In the genomic region with DNA sequence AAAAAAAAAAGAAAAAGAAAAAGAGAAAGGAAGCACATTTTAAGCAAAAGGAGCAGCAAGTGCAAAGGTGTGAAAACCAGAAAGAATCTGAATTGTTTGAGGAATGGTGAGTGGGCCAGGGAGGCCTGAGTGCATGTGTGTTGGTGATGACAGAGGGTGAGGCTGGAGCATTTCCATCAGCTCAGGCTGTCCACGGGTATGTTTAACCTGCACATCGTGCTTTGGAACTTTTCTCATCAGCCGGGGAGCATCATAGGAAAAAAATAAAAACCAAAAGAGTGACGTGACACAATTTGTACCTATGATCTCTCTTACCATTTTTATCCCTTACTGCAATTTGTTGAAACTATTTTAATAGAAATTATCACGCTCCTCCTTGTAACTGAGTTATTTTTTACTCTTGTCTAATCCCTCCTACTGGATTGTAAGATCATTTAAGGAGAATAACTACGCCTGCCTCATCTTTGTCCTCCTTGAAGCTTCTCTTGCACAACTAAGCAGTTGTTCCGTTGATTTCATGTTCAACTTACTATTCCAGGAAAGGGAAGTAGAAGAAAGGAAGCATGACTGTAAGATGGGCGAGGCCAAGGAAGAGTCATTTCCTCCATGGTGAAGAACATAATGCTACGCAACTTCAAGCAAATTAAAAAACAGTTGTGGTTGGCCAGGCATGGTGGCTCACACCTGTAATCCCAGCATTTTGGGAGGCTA, we compare ENCODE assay signal across 16 cellular contexts. TPM values are rescaled to one million over a fixed set of nuclear protein-coding genes. Genes with fewer than 3 reads are reported as not detected.
DNase-seq lines count a peak whose midpoint lies in the region; ATAC-seq and TF ChIP-seq lines count a peak whose summit lies in the region.
"Had no signal": no experiment of that assay in that cellular context is flagged by ENCODE, and none has a peak within 500 bp of the region (broad histone marks: within the 10 kb centered on the region; RNA-seq: fewer than 3 reads in every experiment).

No MANE protein-coding gene starts in this region.

- no peaks in the 10 kb centered on the region for H3K9me3 ChIP-seq in mucosa of descending colon
- H3K9me3 ChIP-seq: BE2C had no signal

- intact Hi-C loops in mucosa of descending colon (cut with DNase I, micrococcal nuclease) = no loop called here

- H3K4me1 Mint-ChIP-seq in activated T-cell treated with anti-CD3 and anti-CD28 coated beads, Interleukin-2, amount 50 U/mL, for 24 hours (ENCODE audit: low read depth) = peaks cover 7% of the 10 kb centered on the region
- H3K4me1 Mint-ChIP-seq: central memory CD8-positive, alpha-beta T cell had no signal

- H3K4me1 ChIP-seq in mucosa of descending colon (ENCODE audit: low read depth) = no peaks in the 10 kb centered on the region
- H3K4me1 ChIP-seq: BE2C had no signal

- H3K4me3 ChIP-seq in mucosa of descending colon = no peak overlapping the region

- no peaks in the 10 kb centered on the region for H3K9me3 Mint-ChIP-seq in activated T-cell treated with anti-CD3 and anti-CD28 coated beads, Interleukin-2, amount 50 U/mL, for 24 hours
- H3K9me3 Mint-ChIP-seq: activated naive CD4-positive, alpha-beta T cell treated with anti-CD3 and anti-CD28 coated beads, Interleukin-2, amount 10 ng/mL, durations not matched to agents 7 days and 5 days; central memory CD8-positive, alpha-beta T cell had no signal

- H3K27ac Mint-ChIP-seq in activated T-cell treated with anti-CD3 and anti-CD28 coated beads, Interleukin-2, amount 50 U/mL, for 24 hours = no peak overlapping the region
- H3K27ac Mint-ChIP-seq: activated CD8-positive, alpha-beta memory T cell treated with anti-CD3 and anti-CD28 coated beads, Interleukin-2, amount 10 ng/mL, durations not matched to agents 7 days and 5 days; activated naive CD4-positive, alpha-beta T cell treated with anti-CD3 and anti-CD28 coated beads, Interleukin-2, amount 10 ng/mL, durations not matched to agents 7 days and 5 days had no signal

- H3K4me3 Mint-ChIP-seq in activated T-cell treated with anti-CD3 and anti-CD28 coated beads, Interleukin-2, amount 50 U/mL, for 24 hours = no peak overlapping the region
- H3K4me3 Mint-ChIP-seq: activated CD8-positive, alpha-beta memory T cell treated with anti-CD3 and anti-CD28 coated beads, Interleukin-2, amount 10 ng/mL, durations not matched to agents 7 days and 5 days; activated naive CD4-positive, alpha-beta T cell treated with anti-CD3 and anti-CD28 coated beads, Interleukin-2, amount 10 ng/mL, durations not matched to agents 7 days and 5 days; central memory CD8-positive, alpha-beta T cell had no signal

- no peak for TF ChIP-seq CTCF in mucosa of descending colon (IDR thresholded peaks at IDR 0.05)

- H3K36me3 Mint-ChIP-seq in activated T-cell treated with anti-CD3 and anti-CD28 coated beads, Interleukin-2, amount 50 U/mL, for 24 hours (ENCODE audit: low read depth) = no peaks in the 10 kb centered on the region
- H3K36me3 Mint-ChIP-seq: activated naive CD4-positive, alpha-beta T cell treated with anti-CD3 and anti-CD28 coated beads, Interleukin-2, amount 10 ng/mL, durations not matched to agents 7 days and 5 days had no signal

- ATAC-seq in esophagus mucosa (peak; percentile 88), mucosa of descending colon (peak; percentile 57), HG03108 (IDR thresholded peaks at IDR 0.05; ENCODE audit: unreplicated experiment) (no peak)
- ATAC-seq: activated CD8-positive, alpha-beta memory T cell treated with anti-CD3 and anti-CD28 coated beads, Interleukin-2, amount 10 ng/mL, durations not matched to agents 7 days and 5 days; Panc1 had no signal

- no peaks in the 10 kb centered on the region for H3K27me3 Mint-ChIP-seq in activated T-cell treated with anti-CD3 and anti-CD28 coated beads, Interleukin-2, amount 50 U/mL, for 24 hours

- no peaks in the 10 kb centered on the region for H3K36me3 ChIP-seq in mucosa of descending colon (ENCODE audit: low read depth)
- H3K36me3 ChIP-seq: BE2C had no signal

- DNase-seq in GDM1 (lab: John Stamatoyannopoulos, UW) = peak; percentile 9
- peak; percentile 37 for DNase-seq in OCI-M1 (lab: John Stamatoyannopoulos, UW)
- DNase-seq in mucosa of descending colon = no peak
- no peak for DNase-seq in middle frontal gyrus (ENCODE audit: extremely low spot score, low spot score)
- no peak for DNase-seq in occipital lobe (lab: John Stamatoyannopoulos, UW)
- no peak for DNase-seq in activated T-cell treated with anti-CD3 and anti-CD28 coated beads, Interleukin-2, amount 50 U/mL, for 24 hours
- DNase-seq: activated CD8-positive, alpha-beta memory T cell treated with anti-CD3 and anti-CD28 coated beads, Interleukin-2, amount 10 ng/mL, durations not matched to agents 7 days and 5 days; activated naive CD4-positive, alpha-beta T cell treated with anti-CD3 and anti-CD28 coated beads, Interleukin-2, amount 10 ng/mL, durations not matched to agents 7 days and 5 days; BE2C; mesendoderm; NCI-H2227 treated with DMSO at 0.1 percent for 48 hours; stimulated activated CD4-positive, alpha-beta T cell treated with anti-CD3 and anti-CD28 coated beads, Interleukin-4, amount 100 ng/mL, for 24 hours had no signal

RNA-seq across cellular contexts. Expression of gene PALLD, which starts 7.0 kb away (rescaled TPM):
- total RNA-seq in esophagus mucosa (70.1 TPM), mucosa of descending colon (100 to 1,000 TPM; 112 to 663 (median 150) TPM), occipital lobe (25.0 TPM)

RNA-seq across cellular contexts. Expression of gene DDX60L, which starts 23.5 kb away (rescaled TPM):
- total RNA-seq in esophagus mucosa (4.6 TPM), mucosa of descending colon (10 to 100 TPM; 20.3 to 34.9 (median 32.1) TPM), occipital lobe (5.1 TPM)

Comparison
In these comparisons a context has a peak if more than half of its experiments do, and no peak if none do; other contexts are left out.
1. DNase-seq: peak in GDM1 (single experiment) and OCI-M1 (single experiment); none in mucosa of descending colon (0 of 3), middle frontal gyrus (single experiment), occipital lobe (single experiment) and activated T-cell treated with anti-CD3 and anti-CD28 coated beads, Interleukin-2, amount 50 U/mL, for 24 hours (single experiment).